ENCODE assay signal across 13 cellular contexts in the genomic region with DNA sequence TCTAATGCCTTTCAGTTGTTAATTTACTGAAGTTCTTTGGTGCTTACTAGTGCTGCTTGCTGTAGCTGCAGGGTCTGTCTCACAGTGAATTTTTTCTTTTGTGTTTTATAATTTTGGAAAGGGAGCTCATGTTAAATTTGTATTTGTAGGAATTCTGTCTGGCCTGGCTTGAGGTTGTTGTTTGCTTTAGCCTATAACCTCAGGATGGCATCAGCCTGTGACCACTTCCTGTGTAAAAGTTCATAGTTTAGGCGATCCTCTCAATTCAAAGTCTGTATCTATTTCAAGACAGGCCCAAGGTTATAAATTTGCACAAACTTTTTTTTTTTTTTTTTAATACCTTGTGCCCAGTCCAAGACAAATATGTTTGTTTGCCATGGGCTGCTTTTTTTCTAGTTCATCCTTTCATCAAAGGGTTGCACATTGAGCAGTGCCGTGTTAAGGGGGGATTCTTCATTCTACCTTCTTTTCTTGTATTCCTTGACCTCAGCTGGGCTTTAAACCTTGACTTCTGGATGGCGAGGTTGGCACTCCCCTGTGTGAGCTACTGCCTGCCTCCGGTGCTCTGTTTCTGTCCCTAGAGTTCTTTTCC. TPM values are rescaled to one million over a fixed set of nuclear protein-coding genes. Genes with fewer than 3 reads are reported as not detected.
DNase-seq lines count a peak whose midpoint lies in the region; ATAC-seq and TF ChIP-seq lines count a peak whose summit lies in the region.
"Had no signal": no experiment of that assay in that cellular context is flagged by ENCODE, and none has a peak within 500 bp of the region (broad histone marks: within the 10 kb centered on the region; RNA-seq: fewer than 3 reads in every experiment).

No MANE protein-coding gene starts in this region.

- ATAC-seq in activated B cell treated with CpG ODN at 0.5 μM for 24 hours (ENCODE audit: low read depth) = peak; percentile 18
- no peak for ATAC-seq in GM18873 (IDR thresholded peaks at IDR 0.05; ENCODE audit: low FRiP score, unreplicated experiment)
- ATAC-seq: esophagus mucosa had no signal

- H3K27ac ChIP-seq in breast epithelium (no peak overlapping the region), right atrium auricular region (no peak overlapping the region)
- H3K27ac ChIP-seq: C4-2B, testis had no signal

- POLR2A ChIA-PET in MCF 10A (lab: Yijun Ruan, JAX) (interaction anchor here (0.5 to 2.4 kb wide), 5 partner anchors 9 to 672 kb away, joined by 3 to 5 read pairs (median 4); a partner anchor contains a TSS), activated B cell treated with CpG ODN at 0.5 μM for 24 hours (lab: Charles Lee) (interaction anchor here (0.8 to 1.4 kb wide), 3 partner anchors 10 to 49 kb away, joined by 3 to 4 read pairs (median 3); no protein-coding TSS in a partner anchor)

- peak overlapping the region; percentile 76 for H3K27ac Mint-ChIP-seq in MCF 10A (ENCODE audit: low read depth, unreplicated experiment)
- H3K27ac Mint-ChIP-seq in activated B cell treated with CpG ODN at 0.5 μM for 24 hours = peak overlapping the region; percentile 38

- no peaks in the 10 kb centered on the region for H3K27me3 Mint-ChIP-seq in MCF 10A (ENCODE audit: insufficient read depth, unreplicated experiment)
- H3K27me3 Mint-ChIP-seq in activated B cell treated with CpG ODN at 0.5 μM for 24 hours = no peaks in the 10 kb centered on the region

- H3K27me3 ChIP-seq in breast epithelium (no peaks in the 10 kb centered on the region), iPS-15b (ENCODE audit: control insufficient read depth, insufficient read depth, low read length) (no peaks in the 10 kb centered on the region), right atrium auricular region (no peaks in the 10 kb centered on the region)
- H3K27me3 ChIP-seq: testis had no signal

- no peaks in the 10 kb centered on the region for H3K36me3 ChIP-seq in breast epithelium
- peaks cover 17% of the 10 kb centered on the region for H3K36me3 ChIP-seq in iPS-15b (ENCODE audit: control insufficient read depth, insufficient read depth, low read length)
- H3K36me3 ChIP-seq in right atrium auricular region = peaks cover 37% of the 10 kb centered on the region

- H3K4me1 ChIP-seq in breast epithelium (no peaks in the 10 kb centered on the region), iPS-15b (ENCODE audit: control insufficient read depth, insufficient read depth, low read length) (peaks cover 9% of the 10 kb centered on the region), right atrium auricular region (peaks cover 0 to 16% of the 10 kb centered on the region in 2 donors)

- DNase-seq in MCF 10A (ENCODE audit: unreplicated experiment) (no peak), breast epithelium (ENCODE audit: low spot score in 2 of 2) (no peak), activated B cell treated with CpG ODN at 0.5 μM for 24 hours (no peak), HPDE6-E6E7 (ENCODE audit: extremely low spot score) (no peak), ACHN (no peak), right atrium auricular region (ENCODE audit: low spot score) (no peak)
- DNase-seq: NCI-H446 treated with DMSO at 0.1 percent for 48 hours, testis had no signal

- peak overlapping the region; percentile 2 for H3K9ac ChIP-seq in iPS-15b (ENCODE audit: low read depth, low read length)

- intact Hi-C loops in MCF 10A (cut with micrococcal nuclease) = no loop called here
- intact Hi-C loops in breast epithelium (cut with DNase I; ENCODE audit: low total_unique reads) = no loop called here
- intact Hi-C loops in activated B cell treated with CpG ODN at 0.5 μM for 24 hours (cut with micrococcal nuclease) = no loop called here

- no peaks in the 10 kb centered on the region for H3K9me3 Mint-ChIP-seq in MCF 10A (ENCODE audit: unreplicated experiment)
- no peaks in the 10 kb centered on the region for H3K9me3 Mint-ChIP-seq in activated B cell treated with CpG ODN at 0.5 μM for 24 hours

- no peak overlapping the region for H3K4me3 ChIP-seq in breast epithelium
- no peak overlapping the region for H3K4me3 ChIP-seq in iPS-15b (ENCODE audit: low read depth, low read length)
- H3K4me3 ChIP-seq in right atrium auricular region = no peak overlapping the region
- H3K4me3 ChIP-seq: lung, testis had no signal

- H3K4me1 Mint-ChIP-seq in MCF 10A (ENCODE audit: insufficient read depth, unreplicated experiment) (peaks cover 26% of the 10 kb centered on the region), activated B cell treated with CpG ODN at 0.5 μM for 24 hours (peaks cover 35% of the 10 kb centered on the region)

- H3K4me3 Mint-ChIP-seq in MCF 10A (ENCODE audit: unreplicated experiment) (no peak overlapping the region), activated B cell treated with CpG ODN at 0.5 μM for 24 hours (no peak overlapping the region)

- H3K36me3 Mint-ChIP-seq in MCF 10A (ENCODE audit: insufficient read depth, unreplicated experiment) (peaks cover 36% of the 10 kb centered on the region), activated B cell treated with CpG ODN at 0.5 μM for 24 hours (ENCODE audit: low read depth) (peaks cover 60% of the 10 kb centered on the region)

- in situ Hi-C loops in ACHN (cut with HindIII; ENCODE audit: low pct_ligation_motif_present, low pct_unique_long_range_greater_than_20kb, low sequenced_read_pairs) = no loop called here

- no peak for TF ChIP-seq POLR2A in breast epithelium (IDR thresholded peaks at IDR 0.05)

- H3K9me3 ChIP-seq in breast epithelium = no peaks in the 10 kb centered on the region
- H3K9me3 ChIP-seq in iPS-15b (ENCODE audit: control insufficient read depth, insufficient read depth, low read length) = no peaks in the 10 kb centered on the region
- H3K9me3 ChIP-seq in right atrium auricular region = no peaks in the 10 kb centered on the region
- H3K9me3 ChIP-seq: testis had no signal

- TF ChIP-seq CTCF in MCF 10A (IDR thresholded peaks at IDR 0.05; ENCODE audit: unreplicated experiment) = no peak
- TF ChIP-seq CTCF in breast epithelium (IDR thresholded peaks at IDR 0.05) = no peak
- no peak for TF ChIP-seq CTCF in activated B cell treated with CpG ODN at 0.5 μM for 24 hours (IDR thresholded peaks at IDR 0.05)
- TF ChIP-seq CTCF in right atrium auricular region (IDR thresholded peaks at IDR 0.05) = no peak

- CTCF ChIA-PET in MCF 10A (lab: Yijun Ruan, JAX) (interaction anchor here (1.1 kb wide), 1 partner anchor 130 kb away, joined by 3 read pairs; no protein-coding TSS in a partner anchor), activated B cell treated with CpG ODN at 0.5 μM for 24 hours (lab: Charles Lee) (no interaction called here)

- BruUV-seq in MCF 10A (replicated peaks; lab: Mats Ljungman, UMichigan) = no TSS peak

RNA-seq across cellular contexts. Expression of a gene that starts 7.3 kb away (rescaled TPM):
- total RNA-seq in MCF 10A (2022) = 16.8 and 21.2 TPM in 2 replicates
- total RNA-seq in breast epithelium = 10 to 100 TPM; 23.8 to 38.9 (median 26.2) TPM
- total RNA-seq in activated B cell treated with CpG ODN at 0.5 μM for 24 hours = 20.5 and 21.8 TPM in 2 replicates
- 10 to 100 TPM in 1 of 2 donors, 1 to 10 TPM in 1; 9.5 to 11.3 TPM for total RNA-seq in right atrium auricular region

RNA-seq across cellular contexts. Expression of a gene that starts 42.9 kb away (rescaled TPM):
- total RNA-seq in MCF 10A (2022) (13.2 and 17.5 TPM in 2 replicates), breast epithelium (10 to 100 TPM; 15.4 to 19.4 (median 19.3) TPM), activated B cell treated with CpG ODN at 0.5 μM for 24 hours (10.5 and 11.0 TPM in 2 replicates), right atrium auricular region (10 to 100 TPM in 1 of 2 donors, 1 to 10 TPM in 1; 5.4 to 10.6 TPM)
